Comparison of ENCODE assay signal across 8 cellular contexts in genomic region chr9:129080312-129080607, GRCh38. TPM values are rescaled to one million over a fixed set of nuclear protein-coding genes. Genes with fewer than 3 reads are reported as not detected.
DNase-seq lines count a peak whose midpoint lies in the region; ATAC-seq, FAIRE-seq and TF ChIP-seq lines count a peak whose summit lies in the region.

No MANE protein-coding gene starts in this region.

- ATAC-seq in aorta (ENCODE audit: low FRiP score) (no peak), HG02798 (IDR thresholded peaks at IDR 0.05; ENCODE audit: poor library complexity, unreplicated experiment) (no peak), HG03457 (IDR thresholded peaks at IDR 0.05; ENCODE audit: unreplicated experiment) (no peak)

- DNase-seq in left ventricle myocardium inferior (no peak), cardiac septum (ENCODE audit: low spot score) (no peak), astrocyte (ENCODE audit: low read depth) (no peak), mesendoderm (no peak), aorta (no peak), NCI-H2081 (lab: John Stamatoyannopoulos, UW) (no peak)

- no peak overlapping the region for H2BK120ac ChIP-seq in mesendoderm (ENCODE audit: low read depth, low read length)

- H3K27me3 Mint-ChIP-seq in astrocyte (ENCODE audit: low read depth, unreplicated experiment), result no peaks in the 10 kb centered on the region

- H3K27me3 ChIP-seq in left ventricle myocardium inferior (ENCODE audit: low read depth), result no peaks in the 10 kb centered on the region
- H3K27me3 ChIP-seq in astrocyte (ENCODE audit: insufficient read depth, low read length), result no peaks in the 10 kb centered on the region
- no peaks in the 10 kb centered on the region for H3K27me3 ChIP-seq in mesendoderm (ENCODE audit: insufficient read depth, low read length, poor library complexity)
- H3K27me3 ChIP-seq in aorta (ENCODE audit: control insufficient read depth in 1 of 2, insufficient read depth in 2 of 2, low read length in 1 of 2), result no peaks in the 10 kb centered on the region

- H3K4me3 Mint-ChIP-seq in astrocyte (ENCODE audit: unreplicated experiment), result peak overlapping the region; percentile 85

- H3K4me1 Mint-ChIP-seq in astrocyte (ENCODE audit: low read depth, unreplicated experiment), result no peaks in the 10 kb centered on the region

- no peak overlapping the region for H3K23ac ChIP-seq in mesendoderm (ENCODE audit: low read length)

- peak overlapping the region; percentile 94 for H3K4me2 ChIP-seq in astrocyte (ENCODE audit: low read length)
- peak overlapping the region; percentile 92 for H3K4me2 ChIP-seq in mesendoderm (ENCODE audit: low read length)

- no peak overlapping the region for H3K4ac ChIP-seq in mesendoderm (ENCODE audit: low read depth, low read length)

- H3K9ac ChIP-seq in astrocyte (ENCODE audit: low read length), result peak overlapping the region; percentile 58
- H3K9ac ChIP-seq in mesendoderm (ENCODE audit: low read length), result peak overlapping the region; percentile 78

- H4K20me1 ChIP-seq in astrocyte (ENCODE audit: insufficient read depth, low read length), result peaks cover 27% of the 10 kb centered on the region

- H3K27ac ChIP-seq in left ventricle myocardium inferior (replicated peaks) (peak overlapping the region; percentile 91), astrocyte (ENCODE audit: low read depth, low read length) (no peak overlapping the region), mesendoderm (ENCODE audit: low read depth, low read length) (no peak overlapping the region), aorta (ENCODE audit: low read depth in 1 of 2, low read length in 2 of 2) (no peak overlapping the region)

- H3K27ac Mint-ChIP-seq in astrocyte (ENCODE audit: unreplicated experiment), result no peak overlapping the region

- peak overlapping the region; percentile 89 for H3K56ac ChIP-seq in mesendoderm (ENCODE audit: low read length)

- H3K4me1 ChIP-seq in left ventricle myocardium inferior (peaks cover 28% of the 10 kb centered on the region), astrocyte (ENCODE audit: insufficient read depth, low read length) (peaks cover 12% of the 10 kb centered on the region), mesendoderm (ENCODE audit: control insufficient read depth, low read depth, low read length) (peaks cover 3% of the 10 kb centered on the region), aorta (ENCODE audit: control insufficient read depth in 1 of 2, insufficient read depth in 2 of 2, low read length in 2 of 2) (no peaks in the 10 kb centered on the region)

- no peak for FAIRE-seq in astrocyte (lab: Jason Lieb, UNC)

- H3K9me3 ChIP-seq in left ventricle myocardium inferior (replicated peaks) (no peaks in the 10 kb centered on the region), astrocyte (ENCODE audit: insufficient read depth, low read depth, low read length) (no peaks in the 10 kb centered on the region), aorta (ENCODE audit: control insufficient read depth, low read length) (no peaks in the 10 kb centered on the region)

- H3K36me3 ChIP-seq in left ventricle myocardium inferior, result peaks cover 7% of the 10 kb centered on the region
- H3K36me3 ChIP-seq in astrocyte (ENCODE audit: insufficient read depth, low read length), result peaks cover 2% of the 10 kb centered on the region
- H3K36me3 ChIP-seq in mesendoderm (ENCODE audit: control insufficient read depth, insufficient read depth, low read length), result peaks cover 2% of the 10 kb centered on the region
- no peaks in the 10 kb centered on the region for H3K36me3 ChIP-seq in aorta (ENCODE audit: control insufficient read depth in 1 of 2, insufficient read depth in 2 of 2, low read length in 1 of 2)

- no peak overlapping the region for H4K5ac ChIP-seq in mesendoderm (ENCODE audit: low read length)

- H2BK5ac ChIP-seq in mesendoderm (ENCODE audit: low read length), result no peak overlapping the region

- H2AFZ ChIP-seq in astrocyte (ENCODE audit: low read depth, low read length), result peak overlapping the region; percentile 94

- peaks cover 2% of the 10 kb centered on the region for H3K9me3 Mint-ChIP-seq in astrocyte (ENCODE audit: unreplicated experiment)

- no peak overlapping the region for H4K8ac ChIP-seq in mesendoderm (ENCODE audit: low read depth, low read length)

- TF ChIP-seq CTCF in left ventricle myocardium inferior (IDR thresholded peaks at IDR 0.05; ENCODE audit: borderline replicate concordance) (no peak), astrocyte (IDR thresholded peaks at IDR 0.05; ENCODE audit: insufficient read depth, low read depth, low read length) (no peak)

- WGBS in mesendoderm (ENCODE audit: extremely low coverage, insufficient coverage, low lambda C conversion rate), result no CpG with 5 or more reads among the region's 11 CpGs
- 6 to 8% methylated on average over 11 of the region's 11 CpGs for WGBS in aorta, 2 donors

- H2BK15ac ChIP-seq in mesendoderm (replicated peaks; ENCODE audit: low read depth), result no peak overlapping the region

- intact Hi-C loops in left ventricle myocardium inferior (cut with micrococcal nuclease) (no loop called here), cardiac septum (cut with DNase I) (no loop called here), aorta (cut with DNase I) (loop anchor here (2.0 kb wide), 2 partner anchors 31 to 43 kb away; partner anchors contain the start of genes CRAT (in 1 of the 2), MIGA2 (in 1 of the 2) and PTPA (in 1 of the 2))

- peaks cover 23% of the 10 kb centered on the region for H3K79me1 ChIP-seq in mesendoderm (ENCODE audit: low read length)

- H3K4me3 ChIP-seq in left ventricle myocardium inferior, result peak overlapping the region; percentile 79
- H3K4me3 ChIP-seq in astrocyte (ENCODE audit: insufficient read depth, low read depth, low read length), result peak overlapping the region; percentile 91
- H3K4me3 ChIP-seq in mesendoderm (ENCODE audit: low read length), result peak overlapping the region; percentile 81
- peak overlapping the region; percentile 5 to 51 for H3K4me3 ChIP-seq in aorta (ENCODE audit: low read length in 2 of 2)

- H3K18ac ChIP-seq in mesendoderm (ENCODE audit: low read length), result no peak overlapping the region

- H3K79me2 ChIP-seq in astrocyte (ENCODE audit: insufficient read depth, low read length) (peaks cover 32% of the 10 kb centered on the region), mesendoderm (ENCODE audit: control insufficient read depth, insufficient read depth, low read length) (peaks cover 22% of the 10 kb centered on the region)

- no peak overlapping the region for H2AK5ac ChIP-seq in mesendoderm (ENCODE audit: low read length)

- peaks cover 4% of the 10 kb centered on the region for H3K36me3 Mint-ChIP-seq in astrocyte (ENCODE audit: low read depth, unreplicated experiment)

RNA-seq across cellular contexts. Expression of gene DOLPP1, which starts 0.7 kb away (rescaled TPM):
- total RNA-seq in left ventricle myocardium inferior, result 9.4 TPM
- 4.8 TPM for total RNA-seq in cardiac septum
- 14.9 and 17.9 TPM in 2 replicates for total RNA-seq in astrocyte
- 31.2 TPM for polyA plus RNA-seq in mesendoderm (2013, experiment 1 of 2)
- 29.1 TPM for polyA plus RNA-seq in mesendoderm (2013, experiment 2 of 2)
- total RNA-seq in aorta, result 1 to 10 TPM; 4.0 to 5.1 TPM
- polyA plus RNA-seq in aorta, result 1 to 10 TPM; 2.1 to 4.9 TPM

RNA-seq across cellular contexts. Expression of gene CRAT, which starts 30.3 kb away (rescaled TPM):
- total RNA-seq in left ventricle myocardium inferior (85.3 TPM), cardiac septum (68.1 TPM), astrocyte (21.2 and 25.3 TPM in 2 replicates), aorta (10 to 100 TPM; 42.0 to 48.4 TPM)
- 1.8 TPM for polyA plus RNA-seq in mesendoderm (2013, experiment 1 of 2)
- polyA plus RNA-seq in mesendoderm (2013, experiment 2 of 2), result 1.5 TPM
- 10 to 100 TPM; 26.8 to 51.1 TPM for polyA plus RNA-seq in aorta

RNA-seq across cellular contexts. Expression of gene PTPA, which starts 31.0 kb away (rescaled TPM):
- 162 TPM for total RNA-seq in left ventricle myocardium inferior
- total RNA-seq in cardiac septum, result 204 TPM
- total RNA-seq in astrocyte, result 122 and 134 TPM in 2 replicates
- 73.6 TPM for polyA plus RNA-seq in mesendoderm (2013, experiment 1 of 2)
- 72.5 TPM for polyA plus RNA-seq in mesendoderm (2013, experiment 2 of 2)
- total RNA-seq in aorta, result 100 to 1,000 TPM in 1 of 2 donors, 10 to 100 TPM in 1; 80.3 to 156 TPM
- polyA plus RNA-seq in aorta, result 10 to 100 TPM; 60.6 to 73.2 TPM

RNA-seq across cellular contexts. Expression of gene MIGA2, which starts 43.8 kb away (rescaled TPM):
- 35.6 TPM for total RNA-seq in left ventricle myocardium inferior
- total RNA-seq in cardiac septum, result 39.3 TPM
- total RNA-seq in astrocyte, result 23.1 and 23.8 TPM in 2 replicates
- 8.8 TPM for polyA plus RNA-seq in mesendoderm (2013, experiment 1 of 2)
- 8.6 TPM for polyA plus RNA-seq in mesendoderm (2013, experiment 2 of 2)
- total RNA-seq in aorta, result 10 to 100 TPM; 21.8 to 28.3 TPM
- polyA plus RNA-seq in aorta, result 10 to 100 TPM in 1 of 2 donors, 1 to 10 TPM in 1; 8.5 to 32.3 TPM

RNA-seq across cellular contexts. Expression of gene SH3GLB2, which starts 52.1 kb away (rescaled TPM):
- total RNA-seq in left ventricle myocardium inferior (33.9 TPM), cardiac septum (40.6 TPM), astrocyte (35.0 and 38.0 TPM in 2 replicates), aorta (100 to 1,000 TPM in 1 of 2 donors, 10 to 100 TPM in 1; 64.9 to 107 TPM)
- polyA plus RNA-seq in mesendoderm (2013, experiment 1 of 2), result 16.9 TPM
- 19.5 TPM for polyA plus RNA-seq in mesendoderm (2013, experiment 2 of 2)
- polyA plus RNA-seq in aorta, result 100 to 1,000 TPM in 1 of 2 donors, 10 to 100 TPM in 1; 34.4 to 232 TPM

Comparison
In these comparisons a context has a peak if more than half of its experiments do, and no peak if none do; other contexts are left out.
1. H3K4me3 ChIP-seq: peak in every context shown above with its lines; median percentile 91 in astrocyte; 81 in mesendoderm; 79 in left ventricle myocardium inferior; 28 in aorta.
2. intact Hi-C loops: an anchor here in aorta (2.0 kb wide); none called in left ventricle myocardium inferior and cardiac septum.